In genomic region chr5:126983874-126984266, GRCh38 we compare ENCODE assay signal across 15 cellular contexts. TPM values are rescaled to one million over a fixed set of nuclear protein-coding genes. Genes with fewer than 3 reads are reported as not detected.
DNase-seq lines count a peak whose midpoint lies in the region; ATAC-seq and TF ChIP-seq lines count a peak whose summit lies in the region.
"Had no signal": no experiment of that assay in that cellular context is flagged by ENCODE, and none has a peak within 500 bp of the region (broad histone marks: within the 10 kb centered on the region; RNA-seq: fewer than 3 reads in every experiment).

No MANE protein-coding gene starts in this region.

- H3K9me2 ChIP-seq in GM23248 (ENCODE audit: insufficient read depth) = no peaks in the 10 kb centered on the region

- H3K4me1 ChIP-seq in heart left ventricle = peaks cover 0 to 70% (median 27%) of the 10 kb centered on the region in 12 donors
- peaks cover 18% of the 10 kb centered on the region for H3K4me1 ChIP-seq in GM23248 (ENCODE audit: insufficient read depth)

- H3K9me3 Mint-ChIP-seq in neural crest cell = no peaks in the 10 kb centered on the region

- WGBS in heart left ventricle, 4 donors = 73 to 84% (median 77%) methylated on average over 2 of the region's 2 CpGs
- 97 to 98% methylated on average over 2 of the region's 2 CpGs for WGBS in GM23248 (ENCODE audit: low coverage in 1 of 2, low lambda C conversion rate in 2 of 2, missing lambda C conversion rate in 2 of 2), 2 experiments

- TF ChIP-seq POLR2A in heart left ventricle (IDR thresholded peaks at IDR 0.05) = no peak

- intact Hi-C loops in heart left ventricle (cut with DNase I) (loop anchor here in 1 of 10 donors (5.0 kb wide), 1 partner anchor 43 kb away; no protein-coding TSS in a partner anchor), left ventricle myocardium superior (cut with micrococcal nuclease) (no loop called here)

- H3K4me2 ChIP-seq in GM23248 (ENCODE audit: unreplicated experiment) = peak overlapping the region; percentile 37

- H3K36me3 ChIP-seq in heart left ventricle = no peaks in the 10 kb centered on the region
- no peaks in the 10 kb centered on the region for H3K36me3 ChIP-seq in GM23248 (ENCODE audit: low read depth)

- H3K4me3 ChIP-seq in heart left ventricle (no peak overlapping the region), GM23248 (no peak overlapping the region)

- H3K27ac ChIP-seq in heart left ventricle (peak overlapping the region in 10 of 12 donors; percentile 42 to 88 (median 69)), GM23248 (no peak overlapping the region)

- TF ChIP-seq CTCF in heart left ventricle (IDR thresholded peaks at IDR 0.05) = no peak
- TF ChIP-seq CTCF in neural crest cell (conservative IDR thresholded peaks at IDR 0.05) = no peak

- H3K79me2 ChIP-seq in GM23248 (ENCODE audit: insufficient read depth) = no peaks in the 10 kb centered on the region

- no peaks in the 10 kb centered on the region for H3K4me1 Mint-ChIP-seq in neural crest cell

- no peaks in the 10 kb centered on the region for H3K36me3 Mint-ChIP-seq in neural crest cell (ENCODE audit: low read depth)

- no peak overlapping the region for H2AFZ ChIP-seq in GM23248

- no peaks in the 10 kb centered on the region for H4K20me1 ChIP-seq in GM23248 (ENCODE audit: insufficient read depth)

- H3K27me3 ChIP-seq in heart left ventricle (no peaks in the 10 kb centered on the region), GM23248 (replicated peaks; ENCODE audit: insufficient read depth) (no peaks in the 10 kb centered on the region)

- H3K27ac Mint-ChIP-seq in neural crest cell (ENCODE audit: unreplicated experiment) = peak overlapping the region; percentile 25

- no peak overlapping the region for H3K4me3 Mint-ChIP-seq in neural crest cell

- H3K9me3 ChIP-seq in heart left ventricle (no peaks in the 10 kb centered on the region), GM23248 (ENCODE audit: low read depth) (no peaks in the 10 kb centered on the region)

- H3K27me3 Mint-ChIP-seq in neural crest cell (ENCODE audit: low read depth) = no peaks in the 10 kb centered on the region

- H3K9ac ChIP-seq in GM23248 = no peak overlapping the region

- ATAC-seq in heart left ventricle = no peak
- ATAC-seq in left ventricle myocardium superior = no peak
- no peak for ATAC-seq in HG03342 (IDR thresholded peaks at IDR 0.05; ENCODE audit: unreplicated experiment)

- no peak for DNase-seq in heart left ventricle
- DNase-seq in left ventricle myocardium superior = no peak
- DNase-seq in GM23248 = no peak
- peak; percentile 23 for DNase-seq in amniotic epithelial cell (ENCODE audit: low read depth)
- DNase-seq in neural crest cell (ENCODE audit: low read depth, low spot score) = no peak
- no peak for DNase-seq in DMS79 treated with DMSO at 0.1 percent for 48 hours (lab: John Stamatoyannopoulos, UW)
- no peak for DNase-seq in NCI-H1417 treated with DMSO at 0.1 percent for 48 hours (lab: John Stamatoyannopoulos, UW)
- DNase-seq: Calu3, DMS53, H7, NCI-H1417, NCI-H1930, NCI-H446 treated with DMSO at 0.1 percent for 48 hours, OCI-M1 had no signal

- H3F3A ChIP-seq in GM23248 (ENCODE audit: insufficient read depth) = peaks cover 11% of the 10 kb centered on the region

- in situ Hi-C loops in GM23248 (cut with MboI) = no loop called here

RNA-seq across cellular contexts. Expression of gene MARCHF3, which starts 46.5 kb away (rescaled TPM):
- 10 to 100 TPM; 19.9 to 50.3 (median 38.0) TPM for total RNA-seq in heart left ventricle
- polyA plus RNA-seq in heart left ventricle = 100 to 1,000 TPM in 1 of 2 donors, 1 to 10 TPM in 1; 9.9 to 113 TPM
- total RNA-seq in left ventricle myocardium superior = 25.0 TPM
- 3.8 and 4.8 TPM in 2 replicates for total RNA-seq in GM23248 (2014; rRNA removed; shearing (Covaris generic))
- polyA plus RNA-seq in GM23248 (2016; fragmentation: Nextera tagmentation; extraction: Ambion mirVana) = 5.5 and 5.8 TPM in 2 replicates
- total RNA-seq in neural crest cell = 3.1 and 3.2 TPM in 2 replicates
